21 cellular contexts compared by ENCODE assay signal in genomic region chr17:61232871-61233270, GRCh38.
"Had no signal": no experiment of that assay in that cellular context is flagged by ENCODE, and none has a peak within 500 bp of the region (broad histone marks: within the 10 kb centered on the region; RNA-seq: fewer than 3 reads in every experiment).

No MANE protein-coding gene starts in this region.

- FAIRE-seq: islet of Langerhans had no signal

- H3K4me3 ChIP-seq: gastroesophageal sphincter, sigmoid colon, thyroid gland had no signal

- H3K27ac ChIP-seq: brain microvascular endothelial cell, gastroesophageal sphincter, sigmoid colon had no signal

- H3K4me3 Mint-ChIP-seq: activated CD4-positive, alpha-beta memory T cell treated with anti-CD3 and anti-CD28 coated beads for 36 hours; activated naive CD4-positive, alpha-beta T cell treated with anti-CD3 and anti-CD28 coated beads, Interleukin-2, amount 50 U/mL, for 24 hours; activated T-helper 1 cell treated with anti-CD3 and anti-CD28 coated beads, Interleukin-12 subunit alpha, Interleukin-12 subunit beta, Interleukin-2, Interleukin-4 antibody, amounts not matched to agents 30 ng/mL and 10 ng/mL and 1 ng/mL, durations not matched to agents 14 hours and 24 hours and 36 hours; memory B cell; naive B cell; neural crest cell; T-helper 1 cell treated with Interleukin-12 subunit alpha and Interleukin-12 subunit beta and Interleukin-4 antibody, amounts not matched to agents 30 μg/mL and 1 μg/mL, for 36 hours had no signal

- H3K27ac Mint-ChIP-seq: activated CD4-positive, alpha-beta memory T cell treated with anti-CD3 and anti-CD28 coated beads for 36 hours; activated naive CD4-positive, alpha-beta T cell treated with anti-CD3 and anti-CD28 coated beads, Interleukin-2, amount 50 U/mL, for 24 hours; activated T-helper 1 cell treated with anti-CD3 and anti-CD28 coated beads, Interleukin-12 subunit alpha, Interleukin-12 subunit beta, Interleukin-2, Interleukin-4 antibody, amounts not matched to agents 30 ng/mL and 10 ng/mL and 1 ng/mL, durations not matched to agents 14 hours and 24 hours and 36 hours; memory B cell; naive B cell; T-helper 1 cell treated with Interleukin-12 subunit alpha and Interleukin-12 subunit beta and Interleukin-4 antibody, amounts not matched to agents 30 μg/mL and 1 μg/mL, for 36 hours had no signal

- H3K27me3 Mint-ChIP-seq: activated CD4-positive, alpha-beta memory T cell treated with anti-CD3 and anti-CD28 coated beads for 36 hours; activated naive CD4-positive, alpha-beta T cell treated with anti-CD3 and anti-CD28 coated beads, Interleukin-2, amount 50 U/mL, for 24 hours; memory B cell; naive B cell had no signal

- DNase-seq: activated CD4-positive, alpha-beta memory T cell treated with anti-CD3 and anti-CD28 coated beads for 36 hours; activated CD4-positive, alpha-beta T cell treated with anti-CD3 and anti-CD28 coated beads for 48 hours; activated gamma-delta T cell treated with Interleukin-2 at 50 U/mL for 16 hours; aorta; brain microvascular endothelial cell; central memory CD4-positive, alpha-beta T cell; effector memory CD4-positive, alpha-beta T cell; hypothalamus; naive B cell; sigmoid colon; stimulated activated CD4-positive, alpha-beta T cell treated with anti-CD3 and anti-CD28 coated beads, Interleukin-4, amount 100 ng/mL, for 24 hours; stimulated activated naive CD8-positive, alpha-beta T cell treated with anti-CD3 and anti-CD28 coated beads, Interleukin-15, Interleukin-2, amounts not matched to agents 100 U/mL and 50 U/mL, for 24 hours; T1000; thyroid gland had no signal

- H3K36me3 ChIP-seq: brain microvascular endothelial cell, gastroesophageal sphincter, sigmoid colon, thyroid gland had no signal

- H3K4me1 ChIP-seq: sigmoid colon had no signal

- H3K9me3 ChIP-seq: gastroesophageal sphincter, sigmoid colon, thyroid gland had no signal

- H3K27me3 ChIP-seq: brain microvascular endothelial cell, gastroesophageal sphincter, thyroid gland had no signal

- H3K9me3 Mint-ChIP-seq: activated CD4-positive, alpha-beta memory T cell treated with anti-CD3 and anti-CD28 coated beads for 36 hours; activated naive CD4-positive, alpha-beta T cell treated with anti-CD3 and anti-CD28 coated beads, Interleukin-2, amount 50 U/mL, for 24 hours; activated T-helper 1 cell treated with anti-CD3 and anti-CD28 coated beads, Interleukin-12 subunit alpha, Interleukin-12 subunit beta, Interleukin-2, Interleukin-4 antibody, amounts not matched to agents 30 ng/mL and 10 ng/mL and 1 ng/mL, durations not matched to agents 14 hours and 24 hours and 36 hours; neural crest cell; T-helper 1 cell treated with Interleukin-12 subunit alpha and Interleukin-12 subunit beta and Interleukin-4 antibody, amounts not matched to agents 30 μg/mL and 1 μg/mL, for 36 hours had no signal

- ATAC-seq: gastroesophageal sphincter; stimulated activated naive CD8-positive, alpha-beta T cell treated with anti-CD3 and anti-CD28 coated beads, Interleukin-15, Interleukin-2, amounts not matched to agents 100 U/mL and 50 U/mL, for 24 hours had no signal
